20 cellular contexts compared by ENCODE assay signal in genomic region chr17:41535764-41536481, GRCh38. TPM values are rescaled to one million over a fixed set of nuclear protein-coding genes. Genes with fewer than 3 reads are reported as not detected.
DNase-seq lines count a peak whose midpoint lies in the region; ATAC-seq and TF ChIP-seq lines count a peak whose summit lies in the region.
"Had no signal": no experiment of that assay in that cellular context is flagged by ENCODE, and none has a peak within 500 bp of the region (broad histone marks: within the 10 kb centered on the region; RNA-seq: fewer than 3 reads in every experiment).

No MANE protein-coding gene starts in this region.

- H3K27me3 ChIP-seq in RWPE2 (ENCODE audit: insufficient read depth, poor library complexity, severe bottlenecking) (no peaks in the 10 kb centered on the region), lower lobe of right lung (ENCODE audit: low read depth) (peaks cover 7% of the 10 kb centered on the region)
- H3K27me3 ChIP-seq: brain microvascular endothelial cell, vagina had no signal

- in situ Hi-C loops in ACHN (cut with HindIII; ENCODE audit: low pct_ligation_motif_present, low pct_unique_long_range_greater_than_20kb, low sequenced_read_pairs) = no loop called here

- intact Hi-C loops in lower lobe of right lung (cut with DNase I) = no loop called here

- H3K36me3 ChIP-seq in RWPE2 (ENCODE audit: low read depth) (no peaks in the 10 kb centered on the region), lower lobe of right lung (no peaks in the 10 kb centered on the region)
- H3K36me3 ChIP-seq: brain microvascular endothelial cell, vagina had no signal

- no peaks in the 10 kb centered on the region for H3K9me3 ChIP-seq in RWPE2 (ENCODE audit: severe bottlenecking)
- H3K9me3 ChIP-seq in lower lobe of right lung = no peaks in the 10 kb centered on the region
- H3K9me3 ChIP-seq: A549, vagina had no signal

- H3K27ac ChIP-seq in 22Rv1 (peak overlapping the region; percentile 86), RWPE2 (ENCODE audit: poor library complexity, severe bottlenecking) (no peak overlapping the region), lower lobe of right lung (peak overlapping the region; percentile 18)
- H3K27ac ChIP-seq: A549, brain microvascular endothelial cell, vagina had no signal

- TF ChIP-seq CTCF in 22Rv1 (IDR thresholded peaks at IDR 0.05) (no peak), RWPE2 (IDR thresholded peaks at IDR 0.05; ENCODE audit: poor library complexity, severe bottlenecking) (no peak), lower lobe of right lung (IDR thresholded peaks at IDR 0.05) (no peak)

- H3K4me3 ChIP-seq in RWPE2 (ENCODE audit: severe bottlenecking) (no peak overlapping the region), lower lobe of right lung (no peak overlapping the region)
- H3K4me3 ChIP-seq: A549, vagina had no signal

- DNase-seq in RWPE2 (ENCODE audit: low spot score) (no peak), lower lobe of right lung (no peak), NCI-H187 treated with DMSO at 0.1 percent for 48 hours (lab: John Stamatoyannopoulos, UW) (no peak), ACHN (no peak)
- DNase-seq: activated naive CD4-positive, alpha-beta T cell treated with anti-CD3 and anti-CD28 coated beads, Interleukin-2, amount 10 ng/mL, durations not matched to agents 7 days and 5 days; brain microvascular endothelial cell; CD8-positive, alpha-beta T cell; effector CD8-positive, alpha-beta T cell; GF-D8; HFFc6; NCI-H1694; NCI-H446 treated with DMSO at 0.1 percent for 48 hours; occipital lobe had no signal

- ATAC-seq in RWPE2 (ENCODE audit: low read depth) = 0 out of 3 replicates have a peak, but pooled peaks have one; percentile 5
- ATAC-seq in lower lobe of right lung = peak; percentile 41 to 42
- no peak for ATAC-seq in HG03045 (IDR thresholded peaks at IDR 0.05; ENCODE audit: unreplicated experiment)
- ATAC-seq: A549; activated CD4-positive, CD25-positive, alpha-beta regulatory T cell treated with anti-CD3 and anti-CD28 coated beads, Interleukin-2, amount 50 U/mL, for 24 hours; CD8-positive, alpha-beta T cell had no signal

- H3K4me1 ChIP-seq in RWPE2 (ENCODE audit: insufficient read depth, poor library complexity, severe bottlenecking) = peaks cover 34% of the 10 kb centered on the region
- peaks cover 6% of the 10 kb centered on the region for H3K4me1 ChIP-seq in lower lobe of right lung

RNA-seq across cellular contexts. Expression of gene KRT19, which starts 7.8 kb away (rescaled TPM):
- total RNA-seq in lower lobe of right lung = 212 TPM
- total RNA-seq: CD8-positive, alpha-beta T cell; LHCN-M2; skeletal muscle tissue had no signal

RNA-seq across cellular contexts. Expression of gene KRT15, which starts 17.2 kb away (rescaled TPM):
- 9.0 TPM for total RNA-seq in lower lobe of right lung
- total RNA-seq: CD8-positive, alpha-beta T cell; skeletal muscle tissue had no signal

RNA-seq across cellular contexts. Expression of gene KRT13, which starts 30.5 kb away (rescaled TPM):
- total RNA-seq in lower lobe of right lung = 5.2 TPM
- total RNA-seq: CD8-positive, alpha-beta T cell; HFFc6; LHCN-M2; skeletal muscle tissue had no signal

RNA-seq across cellular contexts. Expression of gene KRT9, which starts 35.9 kb away (rescaled TPM):
- total RNA-seq in lower lobe of right lung = not detected
- total RNA-seq: CD8-positive, alpha-beta T cell; HFFc6; LHCN-M2; occipital lobe; skeletal muscle tissue; vagina had no signal

RNA-seq across cellular contexts. Expression of gene KRT36, which starts 46.2 kb away (rescaled TPM):
- total RNA-seq in lower lobe of right lung = not detected
- total RNA-seq: CD8-positive, alpha-beta T cell; HFFc6; LHCN-M2; occipital lobe; skeletal muscle tissue; vagina had no signal
